Comparison of ENCODE assay signal across 9 cellular contexts in genomic region chrX:53089224-53089842, GRCh38. TPM values are rescaled to one million over a fixed set of nuclear protein-coding genes. Genes with fewer than 3 reads are reported as not detected.
DNase-seq lines count a peak whose midpoint lies in the region; ATAC-seq and TF ChIP-seq lines count a peak whose summit lies in the region.
"Had no signal": no experiment of that assay in that cellular context is flagged by ENCODE, and none has a peak within 500 bp of the region (broad histone marks: within the 10 kb centered on the region; RNA-seq: fewer than 3 reads in every experiment).

No MANE protein-coding gene starts in this region.

- peak overlapping the region; percentile 65 for H3K4me3 ChIP-seq in left ventricle myocardium inferior
- peak overlapping the region; percentile 63 for H3K4me3 ChIP-seq in rectal smooth muscle tissue (ENCODE audit: low read length)

- H3K9me3 ChIP-seq in left ventricle myocardium inferior (replicated peaks) = no peaks in the 10 kb centered on the region

- no peak for ATAC-seq in HG03469 (IDR thresholded peaks at IDR 0.05; ENCODE audit: unreplicated experiment)

- H3K4me1 ChIP-seq in left ventricle myocardium inferior = peaks cover 39% of the 10 kb centered on the region
- peaks cover 2% of the 10 kb centered on the region for H3K4me1 ChIP-seq in rectal smooth muscle tissue (ENCODE audit: control insufficient read depth, insufficient read depth, low read length)

- CTCF ChIA-PET in HEK293T (lab: Yijun Ruan, JAX) = interaction anchor here (1.8 kb wide), 1 partner anchor 17 kb away, joined by 5 read pairs; no protein-coding TSS in a partner anchor

- peaks cover 16% of the 10 kb centered on the region for H3K36me3 ChIP-seq in left ventricle myocardium inferior
- no peaks in the 10 kb centered on the region for H3K36me3 ChIP-seq in rectal smooth muscle tissue (ENCODE audit: control insufficient read depth, insufficient read depth, low read length)

- POLR2A ChIA-PET in HEK293T (lab: Yijun Ruan, JAX) = no interaction called here

- H3K27me3 ChIP-seq in left ventricle myocardium inferior (ENCODE audit: low read depth) (no peaks in the 10 kb centered on the region), rectal smooth muscle tissue (ENCODE audit: control insufficient read depth, insufficient read depth, low read length) (peaks cover 7% of the 10 kb centered on the region)

- peak overlapping the region; percentile 88 for H3K27ac ChIP-seq in left ventricle myocardium inferior (replicated peaks)
- H3K27ac ChIP-seq in rectal smooth muscle tissue (ENCODE audit: low read depth, low read length) = peak overlapping the region; percentile 76

- intact Hi-C loops in left ventricle myocardium inferior (cut with micrococcal nuclease) = no loop called here

- DNase-seq in COLO829 (ENCODE audit: low spot score) (peak; percentile 45), HEK293T (ENCODE audit: extremely low spot score) (peak; percentile 57), NCI-H748 (lab: John Stamatoyannopoulos, UW; ENCODE audit: unreplicated experiment) (peak; percentile 73), amniotic epithelial cell (ENCODE audit: low read depth) (peak; percentile 66), left ventricle myocardium inferior (peak; percentile 29), ecto neural progenitor cell (ENCODE audit: low spot score) (no peak)

- TF ChIP-seq CTCF in left ventricle myocardium inferior (IDR thresholded peaks at IDR 0.05; ENCODE audit: borderline replicate concordance) = peak; percentile 79

- peak overlapping the region; percentile 7 for H3K9ac ChIP-seq in rectal smooth muscle tissue (ENCODE audit: low read length)

TF ChIP-seq in HEK293T, 16 proteins besides CTCF, POLR2A, EP300 and RAD21:
- TF ChIP-seq, protein P1, sequence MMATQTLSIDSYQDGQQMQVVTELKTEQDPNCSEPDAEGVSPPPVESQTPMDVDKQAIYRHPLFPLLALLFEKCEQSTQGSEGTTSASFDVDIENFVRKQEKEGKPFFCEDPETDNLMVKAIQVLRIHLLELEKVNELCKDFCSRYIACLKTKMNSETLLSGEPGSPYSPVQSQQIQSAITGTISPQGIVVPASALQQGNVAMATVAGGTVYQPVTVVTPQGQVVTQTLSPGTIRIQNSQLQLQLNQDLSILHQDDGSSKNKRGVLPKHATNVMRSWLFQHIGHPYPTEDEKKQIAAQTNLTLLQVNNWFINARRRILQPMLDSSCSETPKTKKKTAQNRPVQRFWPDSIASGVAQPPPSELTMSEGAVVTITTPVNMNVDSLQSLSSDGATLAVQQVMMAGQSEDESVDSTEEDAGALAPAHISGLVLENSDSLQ (IDR thresholded peaks at IDR 0.05) = no peak
- TF ChIP-seq CTBP1 (IDR thresholded peaks at IDR 0.05; ENCODE audit: borderline replicate concordance) = no peak
- TF ChIP-seq LEF1 (IDR thresholded peaks at IDR 0.05; ENCODE audit: borderline replicate concordance) = no peak
- TF ChIP-seq L3MBTL2 (conservative IDR thresholded peaks at IDR 0.05) = no peak
- no peak for TF ChIP-seq FOXM1 (IDR thresholded peaks at IDR 0.05; ENCODE audit: borderline replicate concordance)
- no peak for TF ChIP-seq TARDBP (IDR thresholded peaks at IDR 0.05)
- no peak for TF ChIP-seq HDGF (IDR thresholded peaks at IDR 0.05; ENCODE audit: borderline replicate concordance)
- TF ChIP-seq FOXK2 (IDR thresholded peaks at IDR 0.05) = no peak
- TF ChIP-seq FOXA1 (IDR thresholded peaks at IDR 0.05) = no peak
- TF ChIP-seq SP1 (IDR thresholded peaks at IDR 0.05) = no peak
- no peak for TF ChIP-seq ARNT (IDR thresholded peaks at IDR 0.05)
- no peak for TF ChIP-seq NFRKB (IDR thresholded peaks at IDR 0.05)
- TF ChIP-seq SUZ12 (IDR thresholded peaks at IDR 0.05) = no peak
- TF ChIP-seq BHLHE40 (IDR thresholded peaks at IDR 0.05; ENCODE audit: borderline replicate concordance) = no peak
- no peak for TF ChIP-seq ZNF384 (IDR thresholded peaks at IDR 0.05)
- no peak for TF ChIP-seq ELF4 (IDR thresholded peaks at IDR 0.05)

RNA-seq across cellular contexts. Expression of gene KANTR, which starts 4.6 kb away (rescaled TPM):
- 5.0 TPM for total RNA-seq in left ventricle myocardium inferior

RNA-seq across cellular contexts. Expression of gene TSPYL2, which starts 7.2 kb away (rescaled TPM):
- total RNA-seq in left ventricle myocardium inferior = 37.0 TPM

RNA-seq across cellular contexts. Expression of gene GPR173, which starts 40.7 kb away (rescaled TPM):
- total RNA-seq in left ventricle myocardium inferior = 0.25 TPM
- total RNA-seq: T-helper 2 cell treated with Interferon-gamma antibody and Interleukin-4, amounts not matched to agents 100 ng/mL and 5 ng/mL, for 36 hours had no signal
